1 cellular context compared by ENCODE assay signal in genomic region chr17:1627987-1628855, GRCh38.
A peak's percentile ranks its signal among the peaks of the same experiment; 100 is the strongest.
TF ChIP-seq lines count a peak whose summit lies in the region.

Gene SLC43A2, minus strand, starts transcription at chr17:1628834. Its CDS starts 960 bp downstream, at chr17:1627874.

TF ChIP-seq in HepG2, 621 proteins besides CTCF, POLR2A, EP300 and RAD21 (continued from another document and continues in another):
- TF ChIP-seq SMAD1 (CRISPR knock-in tag; IDR thresholded peaks at IDR 0.05; ENCODE audit: borderline replicate concordance, low read depth) (no peak; the same call in 1 of the 2 replicates), ZBED4 (CRISPR knock-in tag; IDR thresholded peaks at IDR 0.05; ENCODE audit: borderline replicate concordance) (no peak), ZNF749 (CRISPR knock-in tag; IDR thresholded peaks at IDR 0.05; ENCODE audit: borderline replicate concordance) (no peak; the same call in 1 of the 2 replicates), ARID3A (IDR thresholded peaks at IDR 0.05; ENCODE audit: low read depth, low read length) (no peak), GTF3A (CRISPR knock-in tag; conservative IDR thresholded peaks at IDR 0.05) (no peak), HCFC1 (IDR thresholded peaks at IDR 0.05; ENCODE audit: low read depth, low read length) (no peak), RXRA (CRISPR knock-in tag; IDR thresholded peaks at IDR 0.05) (no peak; the same call in 1 of the 2 replicates), ZBTB25 (CRISPR knock-in tag; IDR thresholded peaks at IDR 0.05) (no peak), SNAPC2 (CRISPR knock-in tag; IDR thresholded peaks at IDR 0.05) (no peak), ZFP36L1 (CRISPR knock-in tag; IDR thresholded peaks at IDR 0.05) (no peak), KLF16 (CRISPR knock-in tag; IDR thresholded peaks at IDR 0.05) (no peak), ZNF451 (CRISPR knock-in tag; IDR thresholded peaks at IDR 0.05) (peak; percentile 58; the same call in 1 of the 2 replicates), ZKSCAN1 (IDR thresholded peaks at IDR 0.05; ENCODE audit: low read length) (no peak), ZNF326 (CRISPR knock-in tag; IDR thresholded peaks at IDR 0.05; ENCODE audit: borderline replicate concordance) (no peak), ZNF574 (CRISPR knock-in tag; IDR thresholded peaks at IDR 0.05) (no peak), ZBTB7B (CRISPR knock-in tag; IDR thresholded peaks at IDR 0.05) (peak; percentile 43; the same call in 1 of the 2 replicates), REL (CRISPR knock-in tag; conservative IDR thresholded peaks at IDR 0.05) (no peak), SMAD3 (CRISPR knock-in tag; IDR thresholded peaks at IDR 0.05) (no peak; the same call in 1 of the 2 replicates), ZFAT (CRISPR knock-in tag; conservative IDR thresholded peaks at IDR 0.05) (no peak), IRF1 (CRISPR knock-in tag; IDR thresholded peaks at IDR 0.05; ENCODE audit: low read depth) (no peak), ATF7-NPFF (CRISPR knock-in tag; IDR thresholded peaks at IDR 0.05; ENCODE audit: low read depth) (peak; percentile 26; the same call in 1 of the 2 replicates), ZNF354B (CRISPR knock-in tag; IDR thresholded peaks at IDR 0.05) (no peak), ZNF512B (CRISPR knock-in tag; IDR thresholded peaks at IDR 0.05; ENCODE audit: borderline replicate concordance) (no peak), KDM5A (IDR thresholded peaks at IDR 0.05; ENCODE audit: borderline replicate concordance, low read length) (no peak), MBNL3 (CRISPR knock-in tag; conservative IDR thresholded peaks at IDR 0.05) (no peak), THAP7 (CRISPR knock-in tag; IDR thresholded peaks at IDR 0.05) (no peak), DR1 (CRISPR knock-in tag; IDR thresholded peaks at IDR 0.05) (peak; percentile 28; the same call in 1 of the 2 replicates), E2F2 (CRISPR knock-in tag; IDR thresholded peaks at IDR 0.05; ENCODE audit: borderline replicate concordance) (no peak), CREB1 (IDR thresholded peaks at IDR 0.05) (no peak), CREB1 (CRISPR knock-in tag; IDR thresholded peaks at IDR 0.05) (no peak), REXO4 (CRISPR knock-in tag; IDR thresholded peaks at IDR 0.05; ENCODE audit: borderline replicate concordance) (no peak), ZNF362 (CRISPR knock-in tag; IDR thresholded peaks at IDR 0.05; ENCODE audit: borderline replicate concordance) (no peak), THRA (CRISPR knock-in tag; IDR thresholded peaks at IDR 0.05; ENCODE audit: borderline replicate concordance) (no peak), LCORL (IDR thresholded peaks at IDR 0.05) (no peak), LCORL (CRISPR knock-in tag; IDR thresholded peaks at IDR 0.05) (0 out of 2 replicates have a peak, but pooled peaks have one; percentile 2), ARNT2 (CRISPR knock-in tag; IDR thresholded peaks at IDR 0.05; ENCODE audit: low read depth) (peak; percentile 41; the same call in 1 of the 2 replicates), HNRNPL (IDR thresholded peaks at IDR 0.05; ENCODE audit: low read depth, low read length) (no peak), ZNF562 (CRISPR knock-in tag; IDR thresholded peaks at IDR 0.05; ENCODE audit: borderline replicate concordance) (no peak), GTF2F1 (IDR thresholded peaks at IDR 0.05; ENCODE audit: low read length) (no peak), KLF12 (CRISPR knock-in tag; IDR thresholded peaks at IDR 0.05; ENCODE audit: borderline replicate concordance) (no peak), ZNF557 (CRISPR knock-in tag; IDR thresholded peaks at IDR 0.05) (no peak), PHF8 (CRISPR knock-in tag; IDR thresholded peaks at IDR 0.05) (peak; percentile 50), SIX1 (CRISPR knock-in tag; IDR thresholded peaks at IDR 0.05; ENCODE audit: borderline replicate concordance) (no peak), FLYWCH1 (CRISPR knock-in tag; IDR thresholded peaks at IDR 0.05) (no peak), ZNF124 (CRISPR knock-in tag; IDR thresholded peaks at IDR 0.05) (peak; percentile 60; the same call in 1 of the 2 replicates), GATAD2A (CRISPR knock-in tag; IDR thresholded peaks at IDR 0.05) (no peak), PLRG1 (conservative IDR thresholded peaks at IDR 0.05) (no peak)
